In genomic region chrX:38732866-38733265, GRCh38 we compare ENCODE assay signal across 22 cellular contexts.
DNase-seq lines count a peak whose midpoint lies in the region; FAIRE-seq and TF ChIP-seq lines count a peak whose summit lies in the region.
"Had no signal": no experiment of that assay in that cellular context is flagged by ENCODE, and none has a peak within 500 bp of the region (broad histone marks: within the 10 kb centered on the region; RNA-seq: fewer than 3 reads in every experiment).

No MANE protein-coding gene starts in this region.

- no peak overlapping the region for H3K27ac Mint-ChIP-seq in HFFc6
- H3K27ac Mint-ChIP-seq: CD4-positive, alpha-beta T cell; IgD-negative memory B cell had no signal

- H3K4me3 Mint-ChIP-seq in HFFc6: no peak overlapping the region
- H3K4me3 Mint-ChIP-seq: CD4-positive, alpha-beta T cell; IgD-negative memory B cell had no signal

- peak; percentile 37 for DNase-seq in Caki2 (ENCODE audit: low read depth)
- DNase-seq in HFFc6: peak; percentile 5
- peak; percentile 8 for DNase-seq in bronchial epithelial cell (ENCODE audit: low read depth)
- peak; percentile 34 for DNase-seq in left kidney (ENCODE audit: low read depth, low spot score)
- no peak for DNase-seq in NCI-H82 (lab: John Stamatoyannopoulos, UW)
- no peak for DNase-seq in OCI-M2 (lab: John Stamatoyannopoulos, UW; ENCODE audit: unreplicated experiment)
- no peak for DNase-seq in germinal center (ENCODE audit: low spot score)
- DNase-seq: AML-193; CD4-positive, alpha-beta T cell; NCI-H1092; NCI-H1417 treated with DMSO at 0.1 percent for 48 hours; NCI-H1694 treated with DMSO at 0.1 percent for 48 hours; NCI-H2171 treated with DMSO at 0.1 percent for 48 hours; NCI-H524; NCI-H774; NK-92 treated with Interleukin-12 subunit alpha and Interleukin-12 subunit beta, amount 100 ng/mL, for 24 hours; PC-9; RPMI8226; SHP77 had no signal

- H3K27me3 ChIP-seq in bronchial epithelial cell (ENCODE audit: control insufficient read depth, insufficient read depth, low read length): no peaks in the 10 kb centered on the region
- H3K27me3 ChIP-seq: BLaER1 treated with 17β-estradiol and CSF1 and Interleukin-3, amounts not matched to agents 10 nM and 100 nM had no signal

- H3K36me3 Mint-ChIP-seq in HFFc6 (ENCODE audit: low read depth): no peaks in the 10 kb centered on the region

- FAIRE-seq in bronchial epithelial cell (lab: Jason Lieb, UNC): no peak
- FAIRE-seq: A204.1 had no signal

- no peak overlapping the region for H3K4me3 ChIP-seq in bronchial epithelial cell (ENCODE audit: low read depth, low read length)
- H3K4me3 ChIP-seq: BLaER1 treated with 17β-estradiol and CSF1 and Interleukin-3, amounts not matched to agents 10 nM and 100 nM; PC-9 had no signal

- H3K9me3 Mint-ChIP-seq in HFFc6: no peaks in the 10 kb centered on the region
- H3K9me3 Mint-ChIP-seq: CD4-positive, alpha-beta T cell; IgD-negative memory B cell had no signal

- H3K4me1 Mint-ChIP-seq in HFFc6 (ENCODE audit: low read depth): no peaks in the 10 kb centered on the region

- H3K36me3 ChIP-seq in bronchial epithelial cell (ENCODE audit: control insufficient read depth, insufficient read depth, low read length): no peaks in the 10 kb centered on the region
- H3K36me3 ChIP-seq: BLaER1 treated with 17β-estradiol and CSF1 and Interleukin-3, amounts not matched to agents 10 nM and 100 nM had no signal

- H3K27me3 Mint-ChIP-seq in HFFc6 (ENCODE audit: insufficient read depth): peaks cover 2% of the 10 kb centered on the region; the same call in 1 of the 2 replicates

- TF ChIP-seq CTCF in HFFc6 (IDR thresholded peaks at IDR 0.05) (no peak), bronchial epithelial cell (IDR thresholded peaks at IDR 0.05; ENCODE audit: insufficient read depth, low read length, severe bottlenecking) (no peak)

- in situ Hi-C loops in Caki2 (cut with HindIII; ENCODE audit: low pct_unique_long_range_greater_than_20kb, low sequenced_read_pairs): no loop called here

Comparison
In these comparisons a context has a peak if more than half of its experiments do, and no peak if none do; other contexts are left out.
1. DNase-seq: peak in Caki2 (single experiment), HFFc6 (single experiment), bronchial epithelial cell (single experiment) and left kidney (single experiment); none in NCI-H82 (single experiment), OCI-M2 (single experiment) and germinal center (single experiment).